8 cellular contexts compared by ENCODE assay signal in the genomic region with DNA sequence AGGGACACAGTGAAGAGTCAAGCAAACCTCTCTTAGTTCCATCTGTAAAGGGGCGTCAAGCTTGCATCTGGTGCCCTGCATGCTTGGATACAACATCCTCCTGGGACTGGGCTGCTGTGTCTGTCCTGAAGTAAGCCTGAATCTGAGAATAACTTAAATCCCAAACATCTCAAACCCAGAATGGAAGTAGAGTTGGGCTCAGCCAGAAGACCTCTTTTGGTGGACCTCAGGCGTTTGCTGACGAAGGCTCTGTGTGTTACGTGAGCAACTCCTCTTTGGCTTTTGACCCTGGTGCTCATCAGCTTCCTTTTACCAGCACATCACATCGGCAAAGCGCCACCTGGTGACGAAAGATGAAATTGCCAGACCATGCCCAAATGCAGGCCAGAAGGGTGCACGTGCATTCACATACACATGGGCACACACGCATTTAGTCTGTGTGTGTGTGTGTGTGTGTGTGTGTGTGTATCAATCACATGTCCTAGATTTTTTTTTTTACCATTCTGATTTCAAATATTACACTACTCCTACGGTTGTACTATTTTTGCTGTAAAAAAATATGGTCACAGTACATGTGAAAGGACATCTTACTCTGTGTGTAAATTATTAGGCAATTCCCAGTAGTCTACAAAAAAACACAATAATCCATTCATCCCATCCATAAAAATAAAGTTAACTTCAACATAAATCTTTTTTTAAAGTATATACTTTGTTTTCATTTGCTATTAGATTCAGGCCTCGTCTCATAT. TPM values are rescaled to one million over a fixed set of nuclear protein-coding genes. Genes with fewer than 3 reads are reported as not detected.
A peak's percentile ranks its signal among the peaks of the same experiment; 100 is the strongest.
DNase-seq lines count a peak whose midpoint lies in the region; ATAC-seq, FAIRE-seq and TF ChIP-seq lines count a peak whose summit lies in the region.

No MANE protein-coding gene starts in this region.

- TF ChIP-seq RAD21 in Ishikawa (IDR thresholded peaks at IDR 0.05; ENCODE audit: low read depth): peak; percentile 93
- peak; percentile 80 to 87 for TF ChIP-seq RAD21 in H1 (IDR thresholded peaks at IDR 0.05 in 1 of 2, conservative IDR thresholded peaks at IDR 0.05 in 1 of 2; ENCODE audit: low read depth in 2 of 2, low read length in 2 of 2)

- 39% methylated on average over 11 of the region's 11 CpGs; no CpG with 5 or more reads in 1 of the 2 experiments for WGBS in H1 (ENCODE audit: extremely low coverage in 1 of 2, insufficient coverage in 1 of 2, insufficient read length in 1 of 2, insufficient replicate concordance in 2 of 2, low coverage in 1 of 2, low lambda C conversion rate in 2 of 2, missing lambda C conversion rate in 1 of 2), 2 experiments

- no peak overlapping the region for H3K9ac ChIP-seq in NT2/D1 (ENCODE audit: insufficient read length, low read depth)
- no peak overlapping the region for H3K9ac ChIP-seq in H1 (replicated peaks in 1 of 4; ENCODE audit: extremely low read depth in 1 of 4, low read depth in 3 of 4, low read length in 3 of 4)

- H4K5ac ChIP-seq in H1 (ENCODE audit: insufficient read length, low read depth, low read length): no peak overlapping the region

- ATAC-seq in GM18502 (IDR thresholded peaks at IDR 0.05; ENCODE audit: poor library complexity, unreplicated experiment): peak; percentile 63
- no peak for ATAC-seq in HG02571 (IDR thresholded peaks at IDR 0.05; ENCODE audit: unreplicated experiment)

- H3K18ac ChIP-seq in H1 (ENCODE audit: extremely low read depth, low read length): no peak overlapping the region; the same call in 1 of the 2 replicates

- no peak overlapping the region for H3K23ac ChIP-seq in H1 (ENCODE audit: insufficient read length)

- TF ChIP-seq POLR2A in H1 (IDR thresholded peaks at IDR 0.05; ENCODE audit: control extremely low read depth in 1 of 2, low read depth in 2 of 2, low read length in 2 of 2): no peak

- DNase-seq in NT2/D1 (ENCODE audit: low read depth, low spot score) (peak; percentile 84), H1 (ENCODE audit: low read depth in 1 of 2, low spot score in 2 of 2) (peak; percentile 82 to 99), mesenteric fat pad (ENCODE audit: low spot score) (peak; percentile 94)
- DNase-seq in activated CD8-positive, alpha-beta memory T cell treated with anti-CD3 and anti-CD28 coated beads for 1 hour (ENCODE audit: extremely low read depth in 1 of 2, low read depth in 1 of 2): peak; percentile 85
- peak; percentile 84 to 89 for DNase-seq in stimulated activated CD8-positive, alpha-beta memory T cell treated with anti-CD3 and anti-CD28 coated beads, Interleukin-2, amount 100 ng/mL, for 1 hour (ENCODE audit: low read depth in 2 of 2)

- H3K79me1 ChIP-seq in H1 (ENCODE audit: low read depth, low read length): no peaks in the 10 kb centered on the region

- peak overlapping the region; percentile 71; the same call in 1 of the 2 replicates for H2AFZ ChIP-seq in H1 (ENCODE audit: low read length)

- CTCF ChIA-PET in H1 (lab: Charles Lee; ENCODE audit: partially characterized antibody): interaction anchor here (0.6 to 23.7 kb wide), 43 partner anchors 9 to 243 kb away, joined by 3 to 425 read pairs (median 4); partner anchors contain the start of gene FOXJ1

- no peak overlapping the region for H4K8ac ChIP-seq in H1 (ENCODE audit: extremely low read depth, insufficient read depth, low read length)

- no peak overlapping the region for H3K27ac ChIP-seq in H1 (ENCODE audit: low read depth, low read length)

- no peak overlapping the region for H3K56ac ChIP-seq in H1 (replicated peaks; ENCODE audit: insufficient read length, low read depth, low read length)

- H3K9me3 ChIP-seq in NT2/D1 (ENCODE audit: insufficient read depth, low read length): peaks cover 5% of the 10 kb centered on the region; the same call in 1 of the 2 replicates
- no peaks in the 10 kb centered on the region for H3K9me3 ChIP-seq in H1 (ENCODE audit: insufficient read depth in 2 of 2, low read depth in 1 of 2, low read length in 1 of 2)

- no peaks in the 10 kb centered on the region for H3K79me2 ChIP-seq in H1 (ENCODE audit: control insufficient read depth in 1 of 2, insufficient read depth in 2 of 2, low read length in 2 of 2)

- no peak overlapping the region for H2BK5ac ChIP-seq in H1 (ENCODE audit: low read depth, low read length)

- H3K14ac ChIP-seq in H1 (ENCODE audit: insufficient read length): no peak overlapping the region

- peak; percentile 98 for FAIRE-seq in H1 (lab: Jason Lieb, UNC)

- no peak for TF ChIP-seq EP300 in Ishikawa (IDR thresholded peaks at IDR 0.05; ENCODE audit: borderline replicate concordance)
- TF ChIP-seq EP300 in H1 (IDR thresholded peaks at IDR 0.05; ENCODE audit: borderline replicate concordance in 1 of 2, low read depth in 2 of 2, low read length in 2 of 2): no peak

- no peak overlapping the region for H3K4me2 ChIP-seq in H1 (ENCODE audit: insufficient read depth in 1 of 2, low read depth in 2 of 2, low read length in 2 of 2)

- H2BK15ac ChIP-seq in H1 (ENCODE audit: low read length): no peak overlapping the region

- no peak overlapping the region for H4K91ac ChIP-seq in H1 (replicated peaks; ENCODE audit: insufficient read length, low read length)

- peak; percentile 86 to 98 (median 97) for TF ChIP-seq CTCF in H1 (IDR thresholded peaks at IDR 0.05; ENCODE audit: control extremely low read depth in 1 of 3, insufficient read depth in 1 of 3, low read depth in 1 of 3, low read length in 3 of 3)

- H3K4me1 ChIP-seq in NT2/D1 (ENCODE audit: insufficient read depth, insufficient read length): no peaks in the 10 kb centered on the region
- peaks cover 0 to 2% (median 0%) of the 10 kb centered on the region in 4 experiments; a peak in 2 of 7 replicates for H3K4me1 ChIP-seq in H1 (replicated peaks in 1 of 4; ENCODE audit: control insufficient read depth in 3 of 4, insufficient read depth in 4 of 4, low read length in 3 of 4)

- H3K36me3 ChIP-seq in NT2/D1 (ENCODE audit: insufficient read depth, insufficient read length, low read length) (no peaks in the 10 kb centered on the region), H1 (ENCODE audit: control insufficient read depth in 2 of 4, insufficient read depth in 4 of 4, low read length in 3 of 4) (no peaks in the 10 kb centered on the region; a peak in 1 of 8 replicates)

- H3K4me3 ChIP-seq in NT2/D1 (ENCODE audit: insufficient read length, low read depth) (no peak overlapping the region), H1 (ENCODE audit: extremely low read depth in 1 of 4, insufficient read depth in 2 of 4, low read depth in 3 of 4, low read length in 4 of 4) (no peak overlapping the region)

- H2BK12ac ChIP-seq in H1 (ENCODE audit: low read depth, low read length): no peak overlapping the region

- no peaks in the 10 kb centered on the region for H3K23me2 ChIP-seq in H1 (ENCODE audit: low read depth, low read length)

- H2BK120ac ChIP-seq in H1 (replicated peaks; ENCODE audit: low read depth, low read length): no peak overlapping the region

- no peak overlapping the region for H2AK5ac ChIP-seq in H1 (ENCODE audit: low read depth, low read length)

- no peaks in the 10 kb centered on the region for H4K20me1 ChIP-seq in H1 (replicated peaks in 1 of 2; ENCODE audit: control insufficient read depth in 1 of 2, insufficient read depth in 2 of 2, low read length in 2 of 2)

- no peak overlapping the region for H3K4ac ChIP-seq in H1 (replicated peaks; ENCODE audit: insufficient read length, low read depth, low read length)

- POLR2A ChIA-PET in H1 (lab: Charles Lee; ENCODE audit: partially characterized antibody): interaction anchor here (0.6 to 1.4 kb wide), 8 partner anchors 11 to 101 kb away, joined by 3 to 5 read pairs (median 4); partner anchors contain the start of gene FOXJ1

- H3K27me3 ChIP-seq in NT2/D1 (ENCODE audit: insufficient read depth, insufficient read length) (no peaks in the 10 kb centered on the region), H1 (replicated peaks in 1 of 4; ENCODE audit: control insufficient read depth in 3 of 4, extremely low read depth in 1 of 4, insufficient read depth in 3 of 4, low read length in 3 of 4) (no peaks in the 10 kb centered on the region; a peak in 1 of 7 replicates)

- no peak overlapping the region for H2BK20ac ChIP-seq in H1 (ENCODE audit: low read length)

TF ChIP-seq in Ishikawa, 13 proteins besides CTCF, POLR2A, EP300 and RAD21 (continues in another document):
- TF ChIP-seq, protein P1, sequence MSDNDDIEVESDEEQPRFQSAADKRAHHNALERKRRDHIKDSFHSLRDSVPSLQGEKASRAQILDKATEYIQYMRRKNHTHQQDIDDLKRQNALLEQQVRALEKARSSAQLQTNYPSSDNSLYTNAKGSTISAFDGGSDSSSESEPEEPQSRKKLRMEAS (IDR thresholded peaks at IDR 0.05): peak; percentile 94
- TF ChIP-seq TCF12 (IDR thresholded peaks at IDR 0.05; ENCODE audit: low read depth) (no peak), TEAD4 (IDR thresholded peaks at IDR 0.05) (0 out of 2 replicates have a peak, but pooled peaks have one; percentile 26)

TF ChIP-seq in H1, 55 proteins besides CTCF, POLR2A, EP300 and RAD21 (continues in another document):
- TF ChIP-seq MAFK (IDR thresholded peaks at IDR 0.05; ENCODE audit: low read depth, low read length) (peak; percentile 30; the same call in 1 of the 2 replicates), RNF2 (IDR thresholded peaks at IDR 0.05; ENCODE audit: borderline replicate concordance, low read depth, low read length, missing control alignments, poor library complexity, severe bottlenecking) (no peak), JUND (IDR thresholded peaks at IDR 0.05; ENCODE audit: low read length) (peak; percentile 48; the same call in 1 of the 2 replicates), PHF8 (conservative IDR thresholded peaks at IDR 0.05; ENCODE audit: low read depth, low read length) (no peak)

RNA-seq across cellular contexts. Expression of gene FOXJ1, which starts 41.1 kb away (rescaled TPM):
- total RNA-seq in H1 (2021; fragmentation: NEBNext Ultra II Directional; extraction: Animal tissue kit (Norgen Biotek cat#: 25700)): 4.9 and 5.4 TPM in 2 replicates
- polyA plus RNA-seq in H1 (2011; rRNA removed): 4.6 and 4.7 TPM in 2 replicates
- 3.7 TPM for polyA plus RNA-seq in H1 (2011; cell fraction: cytosol; rRNA removed)
- polyA plus RNA-seq in H1 (2011; cell fraction: nucleus; rRNA removed): 3.7 TPM
- 3.2 to 6.3 TPM (median 4.8 TPM) in 4 replicates for polyA plus RNA-seq in H1 (2012, experiment 1 of 2)
- polyA plus RNA-seq in H1 (2012, experiment 2 of 2): 4.5 TPM
- 5.4 TPM for polyA plus RNA-seq in H1 (2013, experiment 1 of 2)
- 5.7 TPM for polyA plus RNA-seq in H1 (2013, experiment 2 of 2)
- polyA minus RNA-seq in H1 (2011; rRNA and poly(A)+ RNA removed): 1.3 TPM in 2 replicates
- polyA minus RNA-seq in H1 (2011; cell fraction: cytosol; rRNA and poly(A)+ RNA removed): 3.4 TPM
- polyA minus RNA-seq in H1 (2011; cell fraction: nucleus; rRNA and poly(A)+ RNA removed): 2.7 TPM
- total RNA-seq in mesenteric fat pad: 0.16 TPM

RNA-seq across cellular contexts. Expression of gene RNF157, which starts 58.1 kb away (rescaled TPM):
- total RNA-seq in H1 (2021; fragmentation: NEBNext Ultra II Directional; extraction: Animal tissue kit (Norgen Biotek cat#: 25700)): 13.4 and 14.9 TPM in 2 replicates
- polyA plus RNA-seq in H1 (2011; rRNA removed): 16.7 and 20.2 TPM in 2 replicates
- polyA plus RNA-seq in H1 (2011; cell fraction: cytosol; rRNA removed): 15.2 TPM
- 17.4 TPM for polyA plus RNA-seq in H1 (2011; cell fraction: nucleus; rRNA removed)
- 13.0 to 30.8 TPM (median 18.2 TPM) in 4 replicates for polyA plus RNA-seq in H1 (2012, experiment 1 of 2)
- polyA plus RNA-seq in H1 (2012, experiment 2 of 2): 10.9 TPM
- polyA plus RNA-seq in H1 (2013, experiment 1 of 2): 9.3 TPM
- polyA plus RNA-seq in H1 (2013, experiment 2 of 2): 9.7 TPM
- polyA minus RNA-seq in H1 (2011; rRNA and poly(A)+ RNA removed): 27.8 and 31.8 TPM in 2 replicates
- 16.3 TPM for polyA minus RNA-seq in H1 (2011; cell fraction: cytosol; rRNA and poly(A)+ RNA removed)
- polyA minus RNA-seq in H1 (2011; cell fraction: nucleus; rRNA and poly(A)+ RNA removed): 15.9 TPM
- 28.0 TPM for total RNA-seq in mesenteric fat pad
